Comparison of ENCODE assay signal across 14 cellular contexts in genomic region chr14:52080817-52081755, GRCh38. TPM values are rescaled to one million over a fixed set of nuclear protein-coding genes. Genes with fewer than 3 reads are reported as not detected.
DNase-seq lines count a peak whose midpoint lies in the region; ATAC-seq, FAIRE-seq and TF ChIP-seq lines count a peak whose summit lies in the region.
"Had no signal": no experiment of that assay in that cellular context is flagged by ENCODE, and none has a peak within 500 bp of the region (broad histone marks: within the 10 kb centered on the region; RNA-seq: fewer than 3 reads in every experiment).

No MANE protein-coding gene starts in this region.

- CTCF ChIA-PET in HCT116 (lab: Charles Lee): interaction anchor here (2.2 kb wide), 1 partner anchor 9 kb away, joined by 5 read pairs; no protein-coding TSS in a partner anchor

- H3K27me3 ChIP-seq in HCT116 (ENCODE audit: insufficient read depth, low read length): 0 out of 2 replicates have a peak, but pooled peaks cover 6% of the 10 kb centered on the region
- H3K27me3 ChIP-seq in gastroesophageal sphincter: no peaks in the 10 kb centered on the region

- H3K4me1 ChIP-seq in HCT116 (ENCODE audit: control insufficient read depth in 1 of 2, insufficient read depth in 2 of 2, low read length in 2 of 2) (peaks cover 0 to 19% of the 10 kb centered on the region in 2 experiments; a peak in 1 of 4 replicates), gastroesophageal sphincter (no peaks in the 10 kb centered on the region)
- H3K4me1 ChIP-seq: HAP-1 had no signal

- no peak for TF ChIP-seq EP300 in gastroesophageal sphincter (IDR thresholded peaks at IDR 0.05)

- peak; percentile 3 for DNase-seq in HCT116 (ENCODE audit: low read depth, low spot score)
- DNase-seq in RCC 7860 (ENCODE audit: low spot score): peak; percentile 90
- DNase-seq in retinal pigment epithelial cell (ENCODE audit: low read depth): peak; percentile 80
- DNase-seq in HT-29 (ENCODE audit: low spot score): no peak
- DNase-seq in NAMALWA (ENCODE audit: low spot score): no peak
- DNase-seq: activated effector memory CD4-positive, alpha-beta T cell treated with anti-CD3 and anti-CD28 coated beads, Interleukin-2, amount 50 U/mL, for 16 hours; glutamatergic neuron; retina; stimulated activated naive CD8-positive, alpha-beta T cell treated with anti-CD3 and anti-CD28 coated beads, Interleukin-15, amount 100 ng/mL, for 72 hours had no signal

- H3K27ac ChIP-seq in HCT116 (ENCODE audit: low read depth, low read length) (no peak overlapping the region), gastroesophageal sphincter (no peak overlapping the region)
- H3K27ac ChIP-seq: KMS-11 had no signal

- H3K36me3 ChIP-seq in HCT116 (ENCODE audit: control insufficient read depth in 1 of 2, insufficient read depth in 2 of 2, low read length in 2 of 2) (no peaks in the 10 kb centered on the region), gastroesophageal sphincter (no peaks in the 10 kb centered on the region)
- H3K36me3 ChIP-seq: HAP-1 had no signal

- no peak overlapping the region for H2AFZ ChIP-seq in HCT116 (ENCODE audit: low read depth, low read length, poor library complexity, severe bottlenecking)

- H3K9me2 ChIP-seq in HCT116 (ENCODE audit: insufficient read depth): no peaks in the 10 kb centered on the region

- H3K4me3 ChIP-seq in HCT116 (replicated peaks in 1 of 2; ENCODE audit: low read depth in 1 of 2, low read length in 2 of 2): no peak overlapping the region
- H3K4me3 ChIP-seq in gastroesophageal sphincter: no peak overlapping the region
- H3K4me3 ChIP-seq in retinal pigment epithelial cell (ENCODE audit: low read length): no peak overlapping the region
- H3K4me3 ChIP-seq: HAP-1 had no signal

- no peak for TF ChIP-seq POLR2A in HCT116 (IDR thresholded peaks at IDR 0.05; ENCODE audit: borderline replicate concordance, extremely low read depth, insufficient read depth, insufficient read length)
- no peak for TF ChIP-seq POLR2A in gastroesophageal sphincter (IDR thresholded peaks at IDR 0.05)

- H3K4me2 ChIP-seq in HCT116 (ENCODE audit: low read length): no peak overlapping the region
- H3K4me2 ChIP-seq: KMS-11 had no signal

- no peak for TF ChIP-seq RAD21 in HCT116 (IDR thresholded peaks at IDR 0.05; ENCODE audit: low read depth)

- TF ChIP-seq CTCF in HCT116 (IDR thresholded peaks at IDR 0.05 in 2 of 3, conservative IDR thresholded peaks at IDR 0.05 in 1 of 3; ENCODE audit: borderline replicate concordance in 1 of 3, insufficient read depth in 1 of 3, low read depth in 2 of 3, low read length in 2 of 3): no peak
- TF ChIP-seq CTCF in gastroesophageal sphincter (IDR thresholded peaks at IDR 0.05): no peak
- no peak for TF ChIP-seq CTCF in retinal pigment epithelial cell (conservative IDR thresholded peaks at IDR 0.05; ENCODE audit: low read depth, low read length)

- H3K9me3 ChIP-seq in HCT116 (ENCODE audit: control insufficient read depth in 1 of 2, insufficient read depth in 1 of 2, low read depth in 1 of 2, low read length in 2 of 2) (no peaks in the 10 kb centered on the region), gastroesophageal sphincter (peaks cover 0 to 8% (median 0%) of the 10 kb centered on the region in 3 donors)

- RAD21 ChIA-PET in HCT116 (lab: Charles Lee; ENCODE audit: low non-redundant PET in 1 of 2, low total read pairs in 2 of 2, uncharacterized antibody in 2 of 2, unreplicated experiment in 2 of 2): no interaction called here

- no peaks in the 10 kb centered on the region for H4K20me1 ChIP-seq in HCT116 (ENCODE audit: insufficient read depth)

- no TSS peak for BruUV-seq in HCT116 (replicated peaks; lab: Mats Ljungman, UMichigan)

- 33 to 72% methylated on average over 2 to 3 of the region's 4 CpGs for WGBS in gastroesophageal sphincter (ENCODE audit: low coverage in 1 of 2), 2 donors

- ATAC-seq in HCT116 (no peak), gastroesophageal sphincter (peak; percentile 34), GM18502 (IDR thresholded peaks at IDR 0.05; ENCODE audit: poor library complexity, unreplicated experiment) (no peak), GM18858 (IDR thresholded peaks at IDR 0.05; ENCODE audit: unreplicated experiment) (no peak)
- ATAC-seq: stimulated activated naive CD8-positive, alpha-beta T cell treated with anti-CD3 and anti-CD28 coated beads, Interleukin-15, amount 100 ng/mL, for 72 hours had no signal

- no peaks in the 10 kb centered on the region for H3K79me2 ChIP-seq in HCT116 (ENCODE audit: insufficient read depth, low read length)

- H3K9ac ChIP-seq in HCT116 (ENCODE audit: low read length): no peak overlapping the region
- H3K9ac ChIP-seq: KMS-11 had no signal

- FAIRE-seq in RCC 7860 (lab: Jason Lieb, UNC): peak; percentile 97

- POLR2A ChIA-PET in HCT116 (lab: Charles Lee): no interaction called here

- intact Hi-C loops in HCT116 (cut with micrococcal nuclease): no loop called here

TF ChIP-seq in HCT116, 20 proteins besides CTCF, POLR2A, EP300 and RAD21 (continues in another document):
- no peak for TF ChIP-seq ELF1 (IDR thresholded peaks at IDR 0.05; ENCODE audit: borderline replicate concordance, low read depth)
- no peak for TF ChIP-seq YY1 (IDR thresholded peaks at IDR 0.05; ENCODE audit: extremely low read depth, insufficient replicate concordance, low read depth, low read length)
- TF ChIP-seq REST (IDR thresholded peaks at IDR 0.05; ENCODE audit: low read depth): no peak
- TF ChIP-seq SIN3A (IDR thresholded peaks at IDR 0.05; ENCODE audit: low read depth): no peak
- TF ChIP-seq TCF7L2 (IDR thresholded peaks at IDR 0.05; ENCODE audit: borderline replicate concordance, extremely low read depth, insufficient read depth, insufficient read length): no peak
- no peak for TF ChIP-seq CEBPB (IDR thresholded peaks at IDR 0.05; ENCODE audit: low read depth)
- no peak for TF ChIP-seq EGR1 (IDR thresholded peaks at IDR 0.05; ENCODE audit: low read depth)
- TF ChIP-seq ZBTB33 (IDR thresholded peaks at IDR 0.05; ENCODE audit: extremely low read depth, insufficient replicate concordance, low read length): no peak
- no peak for TF ChIP-seq ZNF274 (IDR thresholded peaks at IDR 0.05; ENCODE audit: low read depth, low read length)
- TF ChIP-seq EZH2 (IDR thresholded peaks at IDR 0.05): no peak
- no peak for TF ChIP-seq FOSL1 (IDR thresholded peaks at IDR 0.05; ENCODE audit: low read depth)
- no peak for TF ChIP-seq ZFX (IDR thresholded peaks at IDR 0.05)
- TF ChIP-seq POLR2AphosphoS5 (IDR thresholded peaks at IDR 0.05; ENCODE audit: low read depth, low read length): no peak
- TF ChIP-seq CBX3 (IDR thresholded peaks at IDR 0.05; ENCODE audit: low read depth): no peak
- no peak for TF ChIP-seq ATF3 (IDR thresholded peaks at IDR 0.05)
- no peak for TF ChIP-seq MAX (IDR thresholded peaks at IDR 0.05)
- TF ChIP-seq SP1 (IDR thresholded peaks at IDR 0.05; ENCODE audit: low read depth): no peak
- no peak for TF ChIP-seq EZH2phosphoT487 (IDR thresholded peaks at IDR 0.05; ENCODE audit: borderline replicate concordance)
- TF ChIP-seq JUND (IDR thresholded peaks at IDR 0.05): no peak

RNA-seq across cellular contexts. Expression of gene NID2, which starts 12.2 kb away (rescaled TPM):
- total RNA-seq in HCT116 (2021; ENCODE audit: unreplicated experiment) (0.84 TPM), gastroesophageal sphincter (10 to 100 TPM; 35.0 to 71.9 (median 63.3) TPM)
- 0.12 and 0.31 TPM in 2 replicates for polyA plus RNA-seq in HCT116 (2012)
- 0.23 and 0.31 TPM in 2 replicates for total RNA-seq in HT-29 (2014; rRNA removed; shearing (Covaris generic))

Comparison
In these comparisons a context has a peak if more than half of its experiments do, and no peak if none do; other contexts are left out.
1. DNase-seq: peak in HCT116 (single experiment), RCC 7860 (single experiment) and retinal pigment epithelial cell (single experiment); none in HT-29 (single experiment) and NAMALWA (single experiment).
2. RNA of gene NID2, which starts 12.2 kb away (total RNA-seq): 35.0 to 71.9 TPM in gastroesophageal sphincter; 0.84 TPM in HCT116 (single experiment) and 0.23 to 0.31 TPM in HT-29; every median in the first group is over 10 times any median in the second.